Comparison of ENCODE assay signal across 8 cellular contexts in genomic region chr15:91942676-91943417, GRCh38.
A peak's percentile ranks its signal among the peaks of the same experiment; 100 is the strongest.
DNase-seq lines count a peak whose midpoint lies in the region; ATAC-seq and TF ChIP-seq lines count a peak whose summit lies in the region.

No MANE protein-coding gene starts in this region.

- peak overlapping the region; percentile 56 to 86 for H3K4me3 Mint-ChIP-seq in CD14-positive monocyte
- peak overlapping the region; percentile 69 for H3K4me3 Mint-ChIP-seq in activated naive CD4-positive, alpha-beta T cell treated with anti-CD3 and anti-CD28 coated beads, Interleukin-2, amount 50 U/mL, for 24 hours

- H3K9me3 ChIP-seq in left ventricle myocardium inferior (replicated peaks) (no peaks in the 10 kb centered on the region), smooth muscle cell (replicated peaks; ENCODE audit: low read depth) (no peaks in the 10 kb centered on the region)

- peak; percentile 91 for DNase-seq in CD14-positive monocyte (ENCODE audit: low spot score)
- DNase-seq in H4 (ENCODE audit: low spot score), result peak; percentile 85
- DNase-seq in NCI-H2171 treated with DMSO at 0.1 percent for 48 hours (lab: John Stamatoyannopoulos, UW), result peak; percentile 72
- peak; percentile 83 for DNase-seq in left ventricle myocardium inferior
- DNase-seq in smooth muscle cell (lab: John Stamatoyannopoulos, UW; ENCODE audit: unreplicated experiment), result no peak

- 68% methylated on average over 10 of the region's 10 CpGs for WGBS in smooth muscle cell (ENCODE audit: low lambda C conversion rate)

- H3K9me3 Mint-ChIP-seq in CD14-positive monocyte, result peaks cover 0 to 3% (median 2%) of the 10 kb centered on the region in 7 donors
- no peaks in the 10 kb centered on the region for H3K9me3 Mint-ChIP-seq in activated naive CD4-positive, alpha-beta T cell treated with anti-CD3 and anti-CD28 coated beads, Interleukin-2, amount 50 U/mL, for 24 hours

- H3K4me1 Mint-ChIP-seq in CD14-positive monocyte, result peaks cover 92% of the 10 kb centered on the region
- peaks cover 74% of the 10 kb centered on the region for H3K4me1 Mint-ChIP-seq in activated naive CD4-positive, alpha-beta T cell treated with anti-CD3 and anti-CD28 coated beads, Interleukin-2, amount 50 U/mL, for 24 hours

- no peak overlapping the region for H3K9ac ChIP-seq in smooth muscle cell (ENCODE audit: low read depth)

- ATAC-seq in GM19023 (IDR thresholded peaks at IDR 0.05; ENCODE audit: unreplicated experiment) (no peak), GM21737 (IDR thresholded peaks at IDR 0.05; ENCODE audit: unreplicated experiment) (no peak)

- H2AFZ ChIP-seq in smooth muscle cell (ENCODE audit: low read depth), result no peak overlapping the region

- H3K27me3 Mint-ChIP-seq in CD14-positive monocyte (ENCODE audit: low read depth in 3 of 3), result peaks cover 0 to 2% (median 0%) of the 10 kb centered on the region in 3 donors
- no peaks in the 10 kb centered on the region for H3K27me3 Mint-ChIP-seq in activated naive CD4-positive, alpha-beta T cell treated with anti-CD3 and anti-CD28 coated beads, Interleukin-2, amount 50 U/mL, for 24 hours

- peaks cover 4 to 13% of the 10 kb centered on the region in 2 donors for H3K36me3 Mint-ChIP-seq in CD14-positive monocyte
- peaks cover 1% of the 10 kb centered on the region for H3K36me3 Mint-ChIP-seq in activated naive CD4-positive, alpha-beta T cell treated with anti-CD3 and anti-CD28 coated beads, Interleukin-2, amount 50 U/mL, for 24 hours

- no peak for TF ChIP-seq CTCF in CD14-positive monocyte (IDR thresholded peaks at IDR 0.05)
- no peak for TF ChIP-seq CTCF in left ventricle myocardium inferior (IDR thresholded peaks at IDR 0.05; ENCODE audit: borderline replicate concordance)
- no peak for TF ChIP-seq CTCF in smooth muscle cell (IDR thresholded peaks at IDR 0.05; ENCODE audit: borderline replicate concordance, insufficient read depth, poor library complexity, severe bottlenecking)

- H3K27ac Mint-ChIP-seq in CD14-positive monocyte, result peak overlapping the region; percentile 93 to 99 (median 98)
- peak overlapping the region; percentile 39 for H3K27ac Mint-ChIP-seq in activated naive CD4-positive, alpha-beta T cell treated with anti-CD3 and anti-CD28 coated beads, Interleukin-2, amount 50 U/mL, for 24 hours

- peak overlapping the region; percentile 84 for H3K27ac ChIP-seq in left ventricle myocardium inferior (replicated peaks)
- peak overlapping the region; percentile 13 for H3K27ac ChIP-seq in smooth muscle cell (ENCODE audit: low read depth)

- no peaks in the 10 kb centered on the region for H3K79me2 ChIP-seq in smooth muscle cell (ENCODE audit: low read depth)

- peaks cover 98% of the 10 kb centered on the region for H3K4me1 ChIP-seq in left ventricle myocardium inferior
- peaks cover 4% of the 10 kb centered on the region for H3K4me1 ChIP-seq in smooth muscle cell (ENCODE audit: low read depth)

- H3K4me2 ChIP-seq in smooth muscle cell, result peak overlapping the region; percentile 55

- H3F3A ChIP-seq in smooth muscle cell (ENCODE audit: low read depth), result no peaks in the 10 kb centered on the region

- intact Hi-C loops in CD14-positive monocyte (cut with micrococcal nuclease), result loop anchor here (5.0 to 10.0 kb wide), 3 partner anchors 81 to 132 kb away; partner anchors contain the start of gene SLCO3A1 (in 1 of the 2)
- intact Hi-C loops in left ventricle myocardium inferior (cut with micrococcal nuclease), result loop anchor here (10.0 kb wide), 1 partner anchor 238 kb away; no protein-coding TSS in a partner anchor

- no peaks in the 10 kb centered on the region for H4K20me1 ChIP-seq in smooth muscle cell (ENCODE audit: low read depth)

- peak overlapping the region; percentile 52 for H3K4me3 ChIP-seq in left ventricle myocardium inferior
- H3K4me3 ChIP-seq in smooth muscle cell, result no peak overlapping the region

- no peaks in the 10 kb centered on the region for H3K36me3 ChIP-seq in left ventricle myocardium inferior
- no peaks in the 10 kb centered on the region for H3K36me3 ChIP-seq in smooth muscle cell (ENCODE audit: low read depth)

- H3K27me3 ChIP-seq in left ventricle myocardium inferior (ENCODE audit: low read depth), result no peaks in the 10 kb centered on the region
- H3K27me3 ChIP-seq in smooth muscle cell (ENCODE audit: low read depth), result no peaks in the 10 kb centered on the region
